Comparison of ENCODE assay signal across 9 cellular contexts in genomic region chr3:50339485-50340196, GRCh38. TPM values are rescaled to one million over a fixed set of nuclear protein-coding genes. Genes with fewer than 3 reads are reported as not detected.
DNase-seq lines count a peak whose midpoint lies in the region; ATAC-seq and TF ChIP-seq lines count a peak whose summit lies in the region.
"Had no signal": no experiment of that assay in that cellular context is flagged by ENCODE, and none has a peak within 500 bp of the region (broad histone marks: within the 10 kb centered on the region; RNA-seq: fewer than 3 reads in every experiment).

No MANE protein-coding gene starts in this region.

- H3K9me3 Mint-ChIP-seq in CD8-positive, alpha-beta T cell = no peaks in the 10 kb centered on the region
- no peaks in the 10 kb centered on the region for H3K9me3 Mint-ChIP-seq in effector memory CD8-positive, alpha-beta T cell

- CTCF ChIA-PET in CD8-positive, alpha-beta T cell (lab: Charles Lee) = interaction anchor here (1.1 to 4.9 kb wide), 2 partner anchors 9 to 14 kb away, joined by 3 to 35 read pairs; no protein-coding TSS in a partner anchor
- CTCF ChIA-PET in A673 (lab: Charles Lee) = no interaction called here

- H3K9me3 ChIP-seq in CD8-positive, alpha-beta T cell (ENCODE audit: low read length) = no peaks in the 10 kb centered on the region
- no peaks in the 10 kb centered on the region for H3K9me3 ChIP-seq in Loucy (ENCODE audit: insufficient read depth, low read depth, low read length)
- H3K9me3 ChIP-seq in osteoblast (ENCODE audit: low read depth, low read length) = no peaks in the 10 kb centered on the region
- H3K9me3 ChIP-seq in WERI-Rb-1 (ENCODE audit: severe bottlenecking) = no peaks in the 10 kb centered on the region
- H3K9me3 ChIP-seq in A673 (ENCODE audit: low read depth, low read length, poor library complexity, severe bottlenecking) = no peaks in the 10 kb centered on the region

- H3K9ac ChIP-seq in Loucy (ENCODE audit: low read depth, low read length, poor library complexity, severe bottlenecking) = peak overlapping the region; percentile 98
- H3K9ac ChIP-seq: KMS-11 had no signal

- TF ChIP-seq CTCF in CD8-positive, alpha-beta T cell (IDR thresholded peaks at IDR 0.05) = no peak
- TF ChIP-seq CTCF in Loucy (conservative IDR thresholded peaks at IDR 0.05; ENCODE audit: low read length) (no peak), osteoblast (IDR thresholded peaks at IDR 0.05; ENCODE audit: extremely low read depth, low read depth, low read length) (no peak), WERI-Rb-1 (IDR thresholded peaks at IDR 0.05; ENCODE audit: low read depth, low read length) (no peak), A673 (conservative IDR thresholded peaks at IDR 0.05; ENCODE audit: low read depth, low read length) (no peak)

- H3K27ac Mint-ChIP-seq in CD8-positive, alpha-beta T cell = peak overlapping the region; percentile 96
- H3K27ac Mint-ChIP-seq in effector memory CD8-positive, alpha-beta T cell = peak overlapping the region; percentile 95 to 96

- no peaks in the 10 kb centered on the region for H3K27me3 ChIP-seq in CD8-positive, alpha-beta T cell (ENCODE audit: insufficient read depth, low read length)
- H3K27me3 ChIP-seq in Loucy (ENCODE audit: insufficient read depth, low read length, poor library complexity, severe bottlenecking) (peaks cover 4% of the 10 kb centered on the region), osteoblast (ENCODE audit: insufficient read depth, low read length) (no peaks in the 10 kb centered on the region), WERI-Rb-1 (ENCODE audit: insufficient read depth, low read depth, severe bottlenecking) (no peaks in the 10 kb centered on the region), A673 (replicated peaks; ENCODE audit: insufficient read depth, low read depth, low read length, poor library complexity) (no peaks in the 10 kb centered on the region)

- ATAC-seq in CD8-positive, alpha-beta T cell = no peak
- no peak for ATAC-seq in effector memory CD8-positive, alpha-beta T cell (replicated peaks)

- 0 out of 2 replicates have a peak, but pooled peaks cover 7% of the 10 kb centered on the region for H3F3A ChIP-seq in Loucy (ENCODE audit: low read depth)

- no peaks in the 10 kb centered on the region for H3K9me2 ChIP-seq in Loucy (replicated peaks; ENCODE audit: low read depth, low read length)

- peaks cover 65% of the 10 kb centered on the region for H3K4me1 Mint-ChIP-seq in CD8-positive, alpha-beta T cell (ENCODE audit: low read depth)
- H3K4me1 Mint-ChIP-seq in effector memory CD8-positive, alpha-beta T cell (ENCODE audit: low read depth in 2 of 2) = peaks cover 50 to 73% of the 10 kb centered on the region in 2 donors

- no TSS peak for BruUV-seq in A673 (replicated peaks; lab: Mats Ljungman, UMichigan)

- H3K27ac ChIP-seq in CD8-positive, alpha-beta T cell (ENCODE audit: low read depth, low read length) = peak overlapping the region; percentile 66
- peak overlapping the region; percentile 83 for H3K27ac ChIP-seq in osteoblast (ENCODE audit: low read depth, low read length)
- no peak overlapping the region for H3K27ac ChIP-seq in WERI-Rb-1
- H3K27ac ChIP-seq in A673 (ENCODE audit: low read depth, low read length, poor library complexity, severe bottlenecking) = no peak overlapping the region
- H3K27ac ChIP-seq: KMS-11 had no signal

- H4K20me1 ChIP-seq in Loucy (ENCODE audit: insufficient read depth, low read length, poor library complexity, severe bottlenecking) (peaks cover 24% of the 10 kb centered on the region), osteoblast (ENCODE audit: insufficient read depth, low read length) (peaks cover 13% of the 10 kb centered on the region)

- peak overlapping the region; percentile 98 for H3K4me3 ChIP-seq in CD8-positive, alpha-beta T cell (ENCODE audit: low read depth, low read length)
- H3K4me3 ChIP-seq in Loucy (ENCODE audit: low read length, poor library complexity, severe bottlenecking) = peak overlapping the region; percentile 97
- H3K4me3 ChIP-seq in osteoblast (ENCODE audit: insufficient read depth, low read length) = peak overlapping the region; percentile 77
- no peak overlapping the region for H3K4me3 ChIP-seq in WERI-Rb-1 (ENCODE audit: low read depth, low read length)
- H3K4me3 ChIP-seq in A673 (ENCODE audit: low read depth, low read length, poor library complexity, severe bottlenecking) = no peak overlapping the region

- intact Hi-C loops in CD8-positive, alpha-beta T cell (cut with DNase I, micrococcal nuclease) = loop anchor here (5.0 to 10.0 kb wide), 2 partner anchors 102 to 1155 kb away; partner anchors contain the start of gene GNAI2 (in 1 of the 2)
- intact Hi-C loops in A673 (cut with micrococcal nuclease; ENCODE audit: unreplicated experiment) = no loop called here

- POLR2A ChIA-PET in CD8-positive, alpha-beta T cell (lab: Charles Lee) = interaction anchor here (0.8 to 8.8 kb wide), 4 partner anchors 10 to 19 kb away, joined by 3 to 129 read pairs (median 28); partner anchors contain the start of genes CYB561D2, NPRL2 and ZMYND10
- POLR2A ChIA-PET in A673 (lab: Charles Lee; ENCODE audit: low non-redundant PET) = no interaction called here

- peaks cover 64% of the 10 kb centered on the region for H3K4me1 ChIP-seq in CD8-positive, alpha-beta T cell (ENCODE audit: insufficient read depth, low read length)
- H3K4me1 ChIP-seq in Loucy (ENCODE audit: insufficient read depth, low read length, poor library complexity, severe bottlenecking) = peaks cover 50% of the 10 kb centered on the region
- peaks cover 47% of the 10 kb centered on the region for H3K4me1 ChIP-seq in osteoblast (ENCODE audit: insufficient read depth, low read length)
- H3K4me1 ChIP-seq in A673 (ENCODE audit: insufficient read depth, low read length, poor library complexity, severe bottlenecking) = no peaks in the 10 kb centered on the region

- H2AFZ ChIP-seq in Loucy (ENCODE audit: low read length) = no peak overlapping the region
- H2AFZ ChIP-seq in osteoblast (ENCODE audit: low read length) = peak overlapping the region; percentile 82

- H3K4me2 ChIP-seq in Loucy (ENCODE audit: low read depth, low read length, poor library complexity, severe bottlenecking) = peak overlapping the region; percentile 91
- H3K4me2 ChIP-seq in osteoblast (ENCODE audit: insufficient read depth, low read length) = peak overlapping the region; percentile 97
- H3K4me2 ChIP-seq: KMS-11 had no signal

- no peak for DNase-seq in CD8-positive, alpha-beta T cell
- no peak for DNase-seq in effector memory CD8-positive, alpha-beta T cell
- DNase-seq in osteoblast (ENCODE audit: insufficient read length, low spot score, missing footprints) (peak; percentile 90), WERI-Rb-1 (no peak), A673 (ENCODE audit: low spot score) (no peak)
- no peak for DNase-seq in activated CD4-positive, CD25-positive, alpha-beta regulatory T cell (lab: John Stamatoyannopoulos, UW)
- no peak for DNase-seq in activated effector memory CD4-positive, alpha-beta T cell treated with anti-CD3 and anti-CD28 coated beads, Interleukin-2, amount 50 U/mL, for 16 hours

- H3K79me2 ChIP-seq in Loucy (ENCODE audit: insufficient read depth, low read length) = peaks cover 74% of the 10 kb centered on the region
- H3K79me2 ChIP-seq in osteoblast (ENCODE audit: insufficient read depth, low read length) = peaks cover 53% of the 10 kb centered on the region

- no peaks in the 10 kb centered on the region for H3K36me3 ChIP-seq in CD8-positive, alpha-beta T cell (ENCODE audit: insufficient read depth, low read length)
- H3K36me3 ChIP-seq in Loucy (ENCODE audit: insufficient read depth, low read length) = peaks cover 1% of the 10 kb centered on the region; the same call in 1 of the 2 replicates
- H3K36me3 ChIP-seq in osteoblast (ENCODE audit: insufficient read depth, low read length) = no peaks in the 10 kb centered on the region
- peaks cover 17% of the 10 kb centered on the region for H3K36me3 ChIP-seq in WERI-Rb-1
- no peaks in the 10 kb centered on the region for H3K36me3 ChIP-seq in A673 (ENCODE audit: insufficient read depth, low read length, poor library complexity, severe bottlenecking)

- no peaks in the 10 kb centered on the region for H3K27me3 Mint-ChIP-seq in CD8-positive, alpha-beta T cell (ENCODE audit: low read depth)
- H3K27me3 Mint-ChIP-seq in effector memory CD8-positive, alpha-beta T cell = no peaks in the 10 kb centered on the region

- peak overlapping the region; percentile 98 for H3K4me3 Mint-ChIP-seq in CD8-positive, alpha-beta T cell
- H3K4me3 Mint-ChIP-seq in effector memory CD8-positive, alpha-beta T cell = peak overlapping the region; percentile 97

- H3K36me3 Mint-ChIP-seq in CD8-positive, alpha-beta T cell = peaks cover 15% of the 10 kb centered on the region
- H3K36me3 Mint-ChIP-seq in effector memory CD8-positive, alpha-beta T cell (ENCODE audit: insufficient read depth) = peaks cover 61% of the 10 kb centered on the region

RNA-seq across cellular contexts. Expression of gene RASSF1, which starts 1.0 kb away (rescaled TPM):
- 10 to 100 TPM; 88.7 to 89.3 TPM for total RNA-seq in CD8-positive, alpha-beta T cell
- total RNA-seq in osteoblast (17.4 and 18.1 TPM in 2 replicates), A673 (2021) (10.2 and 14.4 TPM in 2 replicates)

RNA-seq across cellular contexts. Expression of gene ZMYND10, which starts 5.9 kb away (rescaled TPM):
- total RNA-seq in CD8-positive, alpha-beta T cell = 1 to 10 TPM; 1.2 to 1.6 TPM
- 0.88 and 2.9 TPM in 2 replicates for total RNA-seq in osteoblast
- 0.67 and 1.0 TPM in 2 replicates for total RNA-seq in A673 (2021)

RNA-seq across cellular contexts. Expression of gene NPRL2, which starts 10.9 kb away (rescaled TPM):
- total RNA-seq in CD8-positive, alpha-beta T cell = 10 to 100 TPM; 28.7 to 30.9 TPM
- total RNA-seq in osteoblast = 21.7 and 22.1 TPM in 2 replicates
- total RNA-seq in A673 (2021) = 15.2 and 16.0 TPM in 2 replicates

RNA-seq across cellular contexts. Expression of gene CYB561D2, which starts 11.0 kb away (rescaled TPM):
- total RNA-seq in CD8-positive, alpha-beta T cell = 10 to 100 TPM; 24.2 to 24.3 TPM
- 22.1 and 25.0 TPM in 2 replicates for total RNA-seq in osteoblast
- 7.9 and 8.2 TPM in 2 replicates for total RNA-seq in A673 (2021)

RNA-seq across cellular contexts. Expression of gene TUSC2, which starts 11.6 kb away (rescaled TPM):
- total RNA-seq in CD8-positive, alpha-beta T cell = 10 to 100 TPM; 23.6 to 23.7 TPM
- total RNA-seq in osteoblast (15.9 and 16.6 TPM in 2 replicates), A673 (2021) (14.6 and 15.2 TPM in 2 replicates)

Comparison
In these comparisons a context has a peak if more than half of its experiments do, and no peak if none do; other contexts are left out.
1. H3K27ac ChIP-seq: peak in CD8-positive, alpha-beta T cell (single experiment) and osteoblast (single experiment); none in WERI-Rb-1 (single experiment) and A673 (single experiment).
2. H3K4me3 ChIP-seq: peak in CD8-positive, alpha-beta T cell (single experiment), Loucy (single experiment) and osteoblast (single experiment); none in WERI-Rb-1 (single experiment) and A673 (single experiment).